ENCODE assay signal across 2 cellular contexts in the genomic region with DNA sequence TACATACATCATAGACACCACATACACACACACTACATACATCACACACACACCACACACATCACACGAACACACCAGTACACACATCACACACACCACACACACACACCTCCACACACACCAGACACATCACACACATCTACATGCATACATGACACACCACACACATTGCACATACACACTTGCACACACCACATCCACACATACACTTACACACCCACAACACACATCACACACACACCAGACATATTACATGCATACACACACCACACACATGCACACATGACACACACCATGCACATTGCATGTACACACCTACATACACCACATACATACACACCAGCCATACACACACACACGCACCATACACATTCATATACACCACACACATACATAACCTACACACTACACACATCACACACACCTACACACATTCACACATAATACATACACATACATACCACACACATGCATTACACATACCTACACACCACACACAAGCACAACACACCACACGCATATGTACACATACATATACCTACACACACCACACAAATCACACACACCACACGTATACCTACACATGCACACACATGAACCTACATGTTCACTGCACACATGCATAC.
TF ChIP-seq lines count a peak whose summit lies in the region.

No MANE protein-coding gene starts in this region.

TF ChIP-seq in IMR-90, 13 proteins besides CTCF, POLR2A, EP300 and RAD21:
- no peak for TF ChIP-seq BHLHE40 (IDR thresholded peaks at IDR 0.05; ENCODE audit: low read depth, low read length)
- TF ChIP-seq NFE2L2 (IDR thresholded peaks at IDR 0.05; ENCODE audit: low read depth, low read length), result no peak
- no peak for TF ChIP-seq CEBPB (IDR thresholded peaks at IDR 0.05; ENCODE audit: low read depth, low read length)
- no peak for TF ChIP-seq RFX5 (IDR thresholded peaks at IDR 0.05; ENCODE audit: low read depth, low read length)
- TF ChIP-seq CHD1 (IDR thresholded peaks at IDR 0.05; ENCODE audit: low read depth, low read length), result no peak

TF ChIP-seq in H1, 55 proteins besides CTCF, POLR2A, EP300 and RAD21:
- no peak for TF ChIP-seq NANOG (IDR thresholded peaks at IDR 0.05; ENCODE audit: insufficient read depth, low read depth, low read length, poor library complexity, severe bottlenecking)
- TF ChIP-seq, protein P1, sequence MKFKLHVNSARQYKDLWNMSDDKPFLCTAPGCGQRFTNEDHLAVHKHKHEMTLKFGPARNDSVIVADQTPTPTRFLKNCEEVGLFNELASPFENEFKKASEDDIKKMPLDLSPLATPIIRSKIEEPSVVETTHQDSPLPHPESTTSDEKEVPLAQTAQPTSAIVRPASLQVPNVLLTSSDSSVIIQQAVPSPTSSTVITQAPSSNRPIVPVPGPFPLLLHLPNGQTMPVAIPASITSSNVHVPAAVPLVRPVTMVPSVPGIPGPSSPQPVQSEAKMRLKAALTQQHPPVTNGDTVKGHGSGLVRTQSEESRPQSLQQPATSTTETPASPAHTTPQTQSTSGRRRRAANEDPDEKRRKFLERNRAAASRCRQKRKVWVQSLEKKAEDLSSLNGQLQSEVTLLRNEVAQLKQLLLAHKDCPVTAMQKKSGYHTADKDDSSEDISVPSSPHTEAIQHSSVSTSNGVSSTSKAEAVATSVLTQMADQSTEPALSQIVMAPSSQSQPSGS (IDR thresholded peaks at IDR 0.05; ENCODE audit: low read length), result no peak
- no peak for TF ChIP-seq MAFK (IDR thresholded peaks at IDR 0.05; ENCODE audit: low read depth, low read length)
- no peak for TF ChIP-seq RBBP5 (IDR thresholded peaks at IDR 0.05; ENCODE audit: borderline replicate concordance, low read depth, low read length)
